1 cellular context compared by ENCODE assay signal in the genomic region with DNA sequence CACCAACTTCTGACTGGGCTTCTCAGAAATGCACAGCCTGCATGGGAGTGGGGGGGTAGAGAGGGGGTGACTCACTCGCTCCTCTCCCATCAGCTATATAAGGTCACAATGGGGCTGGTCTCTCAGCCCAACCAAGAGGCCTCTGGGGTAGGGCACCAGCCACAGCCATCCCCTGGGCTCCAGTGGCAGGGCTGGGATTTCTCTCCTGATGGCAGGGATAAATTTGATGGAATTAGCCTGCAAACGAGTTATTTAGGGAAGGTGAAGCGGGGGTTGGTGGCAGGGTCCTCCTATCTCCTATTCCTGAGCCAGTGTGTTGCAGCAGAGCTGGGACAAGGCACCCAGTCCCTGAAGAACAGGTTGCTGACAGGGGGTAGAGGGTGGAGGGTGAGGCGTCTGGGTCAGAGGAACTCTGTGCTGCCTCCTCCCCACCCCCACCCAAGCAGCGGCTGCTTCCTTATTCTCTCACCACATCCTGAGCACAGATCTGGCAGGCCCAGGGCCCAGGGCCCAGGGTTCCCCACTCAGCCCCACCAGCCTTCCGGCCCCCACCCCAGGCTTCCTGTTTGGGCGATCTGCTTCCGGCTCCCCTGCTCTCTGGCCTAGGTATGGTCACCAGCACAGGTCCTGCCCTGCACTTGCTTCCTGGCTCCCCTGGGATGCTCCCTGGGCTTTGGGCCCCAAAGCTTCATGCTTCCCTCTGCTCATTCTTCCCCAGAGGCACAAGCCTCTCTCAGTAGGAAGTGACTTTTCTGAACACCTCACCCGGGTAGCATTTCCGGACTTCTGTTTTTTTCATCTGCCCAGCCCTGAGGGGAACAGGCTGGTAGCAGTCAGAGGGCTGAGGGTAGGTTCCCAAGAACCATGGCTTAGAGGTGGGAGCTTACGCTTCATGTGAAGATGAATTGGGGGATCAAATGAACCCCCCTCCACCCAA.
TF ChIP-seq lines count a peak whose summit lies in the region.

No MANE protein-coding gene starts in this region.

TF ChIP-seq in HEK293, 187 proteins besides CTCF, POLR2A, EP300 and RAD21 (continued from another document and continues in another):
- TF ChIP-seq, protein P1, sequence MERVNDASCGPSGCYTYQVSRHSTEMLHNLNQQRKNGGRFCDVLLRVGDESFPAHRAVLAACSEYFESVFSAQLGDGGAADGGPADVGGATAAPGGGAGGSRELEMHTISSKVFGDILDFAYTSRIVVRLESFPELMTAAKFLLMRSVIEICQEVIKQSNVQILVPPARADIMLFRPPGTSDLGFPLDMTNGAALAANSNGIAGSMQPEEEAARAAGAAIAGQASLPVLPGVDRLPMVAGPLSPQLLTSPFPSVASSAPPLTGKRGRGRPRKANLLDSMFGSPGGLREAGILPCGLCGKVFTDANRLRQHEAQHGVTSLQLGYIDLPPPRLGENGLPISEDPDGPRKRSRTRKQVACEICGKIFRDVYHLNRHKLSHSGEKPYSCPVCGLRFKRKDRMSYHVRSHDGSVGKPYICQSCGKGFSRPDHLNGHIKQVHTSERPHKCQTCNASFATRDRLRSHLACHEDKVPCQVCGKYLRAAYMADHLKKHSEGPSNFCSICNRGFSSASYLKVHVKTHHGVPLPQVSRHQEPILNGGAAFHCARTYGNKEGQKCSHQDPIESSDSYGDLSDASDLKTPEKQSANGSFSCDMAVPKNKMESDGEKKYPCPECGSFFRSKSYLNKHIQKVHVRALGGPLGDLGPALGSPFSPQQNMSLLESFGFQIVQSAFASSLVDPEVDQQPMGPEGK (tag by site-specific recombination; IDR thresholded peaks at IDR 0.05) = peak; percentile 63
- TF ChIP-seq GLIS2 (tag by site-specific recombination; IDR thresholded peaks at IDR 0.05) (peak; percentile 72), ZNF777 (tag by site-specific recombination; IDR thresholded peaks at IDR 0.05; ENCODE audit: borderline replicate concordance) (no peak), YY2 (tag by site-specific recombination; IDR thresholded peaks at IDR 0.05) (no peak), ZNF558 (tag by site-specific recombination; IDR thresholded peaks at IDR 0.05) (no peak), ZNF280C (tag by site-specific recombination; IDR thresholded peaks at IDR 0.05) (no peak), ZNF677 (tag by site-specific recombination; IDR thresholded peaks at IDR 0.05) (no peak), WT1 (tag by site-specific recombination; IDR thresholded peaks at IDR 0.05) (no peak), ZNF394 (tag by site-specific recombination; IDR thresholded peaks at IDR 0.05; ENCODE audit: borderline replicate concordance) (0 out of 2 replicates have a peak, but pooled peaks have one; percentile 6), ZNF112 (tag by site-specific recombination; IDR thresholded peaks at IDR 0.05) (no peak), ZNF362 (tag by site-specific recombination; IDR thresholded peaks at IDR 0.05) (peak; percentile 51; the same call in 1 of the 2 replicates), OSR2 (tag by site-specific recombination; IDR thresholded peaks at IDR 0.05) (peak; percentile 7; the same call in 1 of the 2 replicates), ZNF433 (tag by site-specific recombination; IDR thresholded peaks at IDR 0.05; ENCODE audit: low read depth) (no peak), SP2 (tag by site-specific recombination; IDR thresholded peaks at IDR 0.05) (peak; percentile 33), SP7 (tag by site-specific recombination; IDR thresholded peaks at IDR 0.05) (peak; percentile 47; the same call in 1 of the 2 replicates), KLF16 (tag by site-specific recombination; IDR thresholded peaks at IDR 0.05) (no peak), ZNF311 (tag by site-specific recombination; IDR thresholded peaks at IDR 0.05; ENCODE audit: borderline replicate concordance) (no peak), ZNF292 (tag by site-specific recombination; IDR thresholded peaks at IDR 0.05; ENCODE audit: borderline replicate concordance, low read depth) (no peak), ZNF426 (tag by site-specific recombination; IDR thresholded peaks at IDR 0.05) (no peak), ZXDB (tag by site-specific recombination; IDR thresholded peaks at IDR 0.05) (0 out of 2 replicates have a peak, but pooled peaks have one; percentile 33), ZBTB48 (tag by site-specific recombination; IDR thresholded peaks at IDR 0.05) (peak; percentile 48)
- TF ChIP-seq, protein P2, sequence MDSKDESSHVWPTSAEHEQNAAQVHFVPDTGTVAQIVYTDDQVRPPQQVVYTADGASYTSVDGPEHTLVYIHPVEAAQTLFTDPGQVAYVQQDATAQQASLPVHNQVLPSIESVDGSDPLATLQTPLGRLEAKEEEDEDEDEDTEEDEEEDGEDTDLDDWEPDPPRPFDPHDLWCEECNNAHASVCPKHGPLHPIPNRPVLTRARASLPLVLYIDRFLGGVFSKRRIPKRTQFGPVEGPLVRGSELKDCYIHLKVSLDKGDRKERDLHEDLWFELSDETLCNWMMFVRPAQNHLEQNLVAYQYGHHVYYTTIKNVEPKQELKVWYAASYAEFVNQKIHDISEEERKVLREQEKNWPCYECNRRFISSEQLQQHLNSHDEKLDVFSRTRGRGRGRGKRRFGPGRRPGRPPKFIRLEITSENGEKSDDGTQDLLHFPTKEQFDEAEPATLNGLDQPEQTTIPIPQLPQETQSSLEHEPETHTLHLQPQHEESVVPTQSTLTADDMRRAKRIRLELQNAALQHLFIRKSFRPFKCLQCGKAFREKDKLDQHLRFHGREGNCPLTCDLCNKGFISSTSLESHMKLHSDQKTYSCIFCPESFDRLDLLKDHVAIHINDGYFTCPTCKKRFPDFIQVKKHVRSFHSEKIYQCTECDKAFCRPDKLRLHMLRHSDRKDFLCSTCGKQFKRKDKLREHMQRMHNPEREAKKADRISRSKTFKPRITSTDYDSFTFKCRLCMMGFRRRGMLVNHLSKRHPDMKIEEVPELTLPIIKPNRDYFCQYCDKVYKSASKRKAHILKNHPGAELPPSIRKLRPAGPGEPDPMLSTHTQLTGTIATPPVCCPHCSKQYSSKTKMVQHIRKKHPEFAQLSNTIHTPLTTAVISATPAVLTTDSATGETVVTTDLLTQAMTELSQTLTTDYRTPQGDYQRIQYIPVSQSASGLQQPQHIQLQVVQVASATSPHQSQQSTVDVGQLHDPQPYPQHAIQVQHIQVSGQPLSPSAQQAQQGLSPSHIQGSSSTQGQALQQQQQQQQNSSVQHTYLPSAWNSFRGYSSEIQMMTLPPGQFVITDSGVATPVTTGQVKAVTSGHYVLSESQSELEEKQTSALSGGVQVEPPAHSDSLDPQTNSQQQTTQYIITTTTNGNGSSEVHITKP (tag by site-specific recombination; IDR thresholded peaks at IDR 0.05) = peak; percentile 87
- TF ChIP-seq, protein P3, sequence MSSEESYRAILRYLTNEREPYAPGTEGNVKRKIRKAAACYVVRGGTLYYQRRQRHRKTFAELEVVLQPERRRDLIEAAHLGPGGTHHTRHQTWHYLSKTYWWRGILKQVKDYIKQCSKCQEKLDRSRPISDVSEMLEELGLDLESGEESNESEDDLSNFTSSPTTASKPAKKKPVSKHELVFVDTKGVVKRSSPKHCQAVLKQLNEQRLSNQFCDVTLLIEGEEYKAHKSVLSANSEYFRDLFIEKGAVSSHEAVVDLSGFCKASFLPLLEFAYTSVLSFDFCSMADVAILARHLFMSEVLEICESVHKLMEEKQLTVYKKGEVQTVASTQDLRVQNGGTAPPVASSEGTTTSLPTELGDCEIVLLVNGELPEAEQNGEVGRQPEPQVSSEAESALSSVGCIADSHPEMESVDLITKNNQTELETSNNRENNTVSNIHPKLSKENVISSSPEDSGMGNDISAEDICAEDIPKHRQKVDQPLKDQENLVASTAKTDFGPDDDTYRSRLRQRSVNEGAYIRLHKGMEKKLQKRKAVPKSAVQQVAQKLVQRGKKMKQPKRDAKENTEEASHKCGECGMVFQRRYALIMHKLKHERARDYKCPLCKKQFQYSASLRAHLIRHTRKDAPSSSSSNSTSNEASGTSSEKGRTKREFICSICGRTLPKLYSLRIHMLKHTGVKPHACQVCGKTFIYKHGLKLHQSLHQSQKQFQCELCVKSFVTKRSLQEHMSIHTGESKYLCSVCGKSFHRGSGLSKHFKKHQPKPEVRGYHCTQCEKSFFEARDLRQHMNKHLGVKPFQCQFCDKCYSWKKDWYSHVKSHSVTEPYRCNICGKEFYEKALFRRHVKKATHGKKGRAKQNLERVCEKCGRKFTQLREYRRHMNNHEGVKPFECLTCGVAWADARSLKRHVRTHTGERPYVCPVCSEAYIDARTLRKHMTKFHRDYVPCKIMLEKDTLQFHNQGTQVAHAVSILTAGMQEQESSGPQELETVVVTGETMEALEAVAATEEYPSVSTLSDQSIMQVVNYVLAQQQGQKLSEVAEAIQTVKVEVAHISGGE (tag by site-specific recombination; conservative IDR thresholded peaks at IDR 0.05; ENCODE audit: low read depth) = peak; percentile 68
- TF ChIP-seq, protein P4, sequence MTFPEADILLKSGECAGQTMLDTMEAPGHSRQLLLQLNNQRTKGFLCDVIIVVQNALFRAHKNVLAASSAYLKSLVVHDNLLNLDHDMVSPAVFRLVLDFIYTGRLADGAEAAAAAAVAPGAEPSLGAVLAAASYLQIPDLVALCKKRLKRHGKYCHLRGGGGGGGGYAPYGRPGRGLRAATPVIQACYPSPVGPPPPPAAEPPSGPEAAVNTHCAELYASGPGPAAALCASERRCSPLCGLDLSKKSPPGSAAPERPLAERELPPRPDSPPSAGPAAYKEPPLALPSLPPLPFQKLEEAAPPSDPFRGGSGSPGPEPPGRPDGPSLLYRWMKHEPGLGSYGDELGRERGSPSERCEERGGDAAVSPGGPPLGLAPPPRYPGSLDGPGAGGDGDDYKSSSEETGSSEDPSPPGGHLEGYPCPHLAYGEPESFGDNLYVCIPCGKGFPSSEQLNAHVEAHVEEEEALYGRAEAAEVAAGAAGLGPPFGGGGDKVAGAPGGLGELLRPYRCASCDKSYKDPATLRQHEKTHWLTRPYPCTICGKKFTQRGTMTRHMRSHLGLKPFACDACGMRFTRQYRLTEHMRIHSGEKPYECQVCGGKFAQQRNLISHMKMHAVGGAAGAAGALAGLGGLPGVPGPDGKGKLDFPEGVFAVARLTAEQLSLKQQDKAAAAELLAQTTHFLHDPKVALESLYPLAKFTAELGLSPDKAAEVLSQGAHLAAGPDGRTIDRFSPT (tag by site-specific recombination; IDR thresholded peaks at IDR 0.05) = 0 out of 2 replicates have a peak, but pooled peaks have one; percentile 37
- TF ChIP-seq, protein P5, sequence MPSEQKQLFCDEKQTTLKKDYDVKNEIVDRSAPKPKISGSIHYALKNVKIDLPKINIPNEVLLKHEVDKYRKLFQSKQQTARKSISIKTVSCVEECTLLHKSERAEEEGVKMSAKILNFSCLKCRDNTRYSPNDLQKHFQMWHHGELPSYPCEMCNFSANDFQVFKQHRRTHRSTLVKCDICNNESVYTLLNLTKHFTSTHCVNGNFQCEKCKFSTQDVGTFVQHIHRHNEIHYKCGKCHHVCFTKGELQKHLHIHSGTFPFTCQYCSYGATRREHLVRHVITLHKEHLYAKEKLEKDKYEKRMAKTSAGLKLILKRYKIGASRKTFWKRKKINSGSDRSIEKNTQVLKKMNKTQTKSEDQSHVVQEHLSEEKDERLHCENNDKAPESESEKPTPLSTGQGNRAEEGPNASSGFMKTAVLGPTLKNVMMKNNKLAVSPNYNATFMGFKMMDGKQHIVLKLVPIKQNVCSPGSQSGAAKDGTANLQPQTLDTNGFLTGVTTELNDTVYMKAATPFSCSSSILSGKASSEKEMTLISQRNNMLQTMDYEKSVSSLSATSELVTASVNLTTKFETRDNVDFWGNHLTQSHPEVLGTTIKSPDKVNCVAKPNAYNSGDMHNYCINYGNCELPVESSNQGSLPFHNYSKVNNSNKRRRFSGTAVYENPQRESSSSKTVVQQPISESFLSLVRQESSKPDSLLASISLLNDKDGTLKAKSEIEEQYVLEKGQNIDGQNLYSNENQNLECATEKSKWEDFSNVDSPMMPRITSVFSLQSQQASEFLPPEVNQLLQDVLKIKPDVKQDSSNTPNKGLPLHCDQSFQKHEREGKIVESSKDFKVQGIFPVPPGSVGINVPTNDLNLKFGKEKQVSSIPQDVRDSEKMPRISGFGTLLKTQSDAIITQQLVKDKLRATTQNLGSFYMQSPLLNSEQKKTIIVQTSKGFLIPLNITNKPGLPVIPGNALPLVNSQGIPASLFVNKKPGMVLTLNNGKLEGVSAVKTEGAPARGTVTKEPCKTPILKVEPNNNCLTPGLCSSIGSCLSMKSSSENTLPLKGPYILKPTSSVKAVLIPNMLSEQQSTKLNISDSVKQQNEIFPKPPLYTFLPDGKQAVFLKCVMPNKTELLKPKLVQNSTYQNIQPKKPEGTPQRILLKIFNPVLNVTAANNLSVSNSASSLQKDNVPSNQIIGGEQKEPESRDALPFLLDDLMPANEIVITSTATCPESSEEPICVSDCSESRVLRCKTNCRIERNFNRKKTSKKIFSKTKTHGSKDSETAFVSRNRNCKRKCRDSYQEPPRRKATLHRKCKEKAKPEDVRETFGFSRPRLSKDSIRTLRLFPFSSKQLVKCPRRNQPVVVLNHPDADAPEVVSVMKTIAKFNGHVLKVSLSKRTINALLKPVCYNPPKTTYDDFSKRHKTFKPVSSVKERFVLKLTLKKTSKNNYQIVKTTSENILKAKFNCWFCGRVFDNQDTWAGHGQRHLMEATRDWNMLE (tag by site-specific recombination; conservative IDR thresholded peaks at IDR 0.05; ENCODE audit: low read depth) = 0 out of 2 replicates have a peak, but pooled peaks have one; percentile 57
- TF ChIP-seq, protein P6, sequence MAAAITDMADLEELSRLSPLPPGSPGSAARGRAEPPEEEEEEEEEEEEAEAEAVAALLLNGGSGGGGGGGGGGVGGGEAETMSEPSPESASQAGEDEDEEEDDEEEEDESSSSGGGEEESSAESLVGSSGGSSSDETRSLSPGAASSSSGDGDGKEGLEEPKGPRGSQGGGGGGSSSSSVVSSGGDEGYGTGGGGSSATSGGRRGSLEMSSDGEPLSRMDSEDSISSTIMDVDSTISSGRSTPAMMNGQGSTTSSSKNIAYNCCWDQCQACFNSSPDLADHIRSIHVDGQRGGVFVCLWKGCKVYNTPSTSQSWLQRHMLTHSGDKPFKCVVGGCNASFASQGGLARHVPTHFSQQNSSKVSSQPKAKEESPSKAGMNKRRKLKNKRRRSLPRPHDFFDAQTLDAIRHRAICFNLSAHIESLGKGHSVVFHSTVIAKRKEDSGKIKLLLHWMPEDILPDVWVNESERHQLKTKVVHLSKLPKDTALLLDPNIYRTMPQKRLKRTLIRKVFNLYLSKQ (tag by site-specific recombination; IDR thresholded peaks at IDR 0.05; ENCODE audit: borderline replicate concordance) = no peak
